ENCODE assay signal across 29 cellular contexts in the genomic region with DNA sequence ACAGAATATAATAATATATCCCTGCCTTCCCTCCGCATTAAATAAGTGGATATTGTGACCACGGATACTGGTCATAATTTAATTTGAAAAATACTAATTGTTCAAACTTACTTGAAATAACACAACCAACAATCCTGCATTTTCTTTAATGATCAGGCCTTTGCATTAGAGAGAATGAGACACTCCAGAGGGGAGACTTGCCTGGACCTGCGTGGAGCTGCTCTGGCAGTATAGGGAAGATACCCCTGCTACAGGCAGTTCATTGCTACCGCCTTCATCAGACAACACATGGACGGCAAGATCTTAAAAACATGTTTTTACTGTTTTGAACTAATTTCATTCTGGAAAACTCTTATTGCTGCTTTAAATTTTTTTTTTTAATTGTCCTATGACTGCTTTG.
"Had no signal": no experiment of that assay in that cellular context is flagged by ENCODE, and none has a peak within 500 bp of the region (broad histone marks: within the 10 kb centered on the region; RNA-seq: fewer than 3 reads in every experiment).

No MANE protein-coding gene starts in this region.

- H3K27me3 ChIP-seq: cardiac muscle cell, colonic mucosa, heart left ventricle, pancreas, upper lobe of left lung had no signal

- H3K9me3 Mint-ChIP-seq: activated CD4-positive, alpha-beta memory T cell treated with anti-CD3 and anti-CD28 coated beads, Interleukin-2, amount 10 ng/mL, durations not matched to agents 7 days and 5 days; activated CD4-positive, alpha-beta T cell treated with anti-CD3 and anti-CD28 coated beads, Interleukin-2, amount 10 ng/mL, durations not matched to agents 7 days and 5 days; activated naive CD4-positive, alpha-beta T cell treated with anti-CD3 and anti-CD28 coated beads, Interleukin-2, amount 50 U/mL, for 72 hours; activated T-cell treated with anti-CD3 and anti-CD28 coated beads, Interleukin-2, amount 50 U/mL, for 24 hours; activated T-helper 17 cell treated with anti-CD3 and anti-CD28 coated beads, Interleukin-2, amount 50 U/mL, for 72 hours; immature natural killer cell; neural crest cell; stimulated activated memory B cell treated with anti-CD40 and anti-IgM and Interleukin-4, amounts not matched to agents 10 μg/mL and 1 μg/mL and 100 μg/mL, for 72 hours; stimulated activated naive CD8-positive, alpha-beta T cell treated with anti-CD3 and anti-CD28 coated beads, Interleukin-15, amount 100 ng/mL, for 72 hours had no signal

- H3K4me3 ChIP-seq: cardiac muscle cell, colonic mucosa, heart left ventricle, pancreas, prostate gland, skin epidermis, upper lobe of left lung had no signal

- ATAC-seq: activated naive CD4-positive, alpha-beta T cell treated with anti-CD3 and anti-CD28 coated beads, Interleukin-2, amount 50 U/mL, for 72 hours; activated T-helper 17 cell treated with anti-CD3 and anti-CD28 coated beads, Interleukin-2, amount 50 U/mL, for 72 hours; naive thymus-derived CD4-positive, alpha-beta T cell; pancreas; stimulated activated memory B cell treated with anti-CD40 and anti-IgM and Interleukin-4, amounts not matched to agents 10 μg/mL and 1 μg/mL and 100 μg/mL, for 72 hours; stimulated activated naive CD8-positive, alpha-beta T cell treated with anti-CD3 and anti-CD28 coated beads, Interleukin-15, amount 100 ng/mL, for 72 hours had no signal

- H3K4me1 Mint-ChIP-seq: activated CD4-positive, alpha-beta memory T cell treated with anti-CD3 and anti-CD28 coated beads, Interleukin-2, amount 10 ng/mL, durations not matched to agents 7 days and 5 days; activated CD4-positive, alpha-beta T cell treated with anti-CD3 and anti-CD28 coated beads, Interleukin-2, amount 10 ng/mL, durations not matched to agents 7 days and 5 days; activated T-helper 17 cell treated with anti-CD3 and anti-CD28 coated beads, Interleukin-2, amount 50 U/mL, for 72 hours; immature natural killer cell; memory B cell; naive thymus-derived CD4-positive, alpha-beta T cell; stimulated activated memory B cell treated with anti-CD40 and anti-IgM and Interleukin-4, amounts not matched to agents 10 μg/mL and 1 μg/mL and 100 μg/mL, for 72 hours; stimulated activated naive CD8-positive, alpha-beta T cell treated with anti-CD3 and anti-CD28 coated beads, Interleukin-15, amount 100 ng/mL, for 72 hours had no signal

- H3K36me3 ChIP-seq: cardiac muscle cell, colonic mucosa, heart left ventricle, pancreas, prostate gland, upper lobe of left lung had no signal

- H3K4me3 Mint-ChIP-seq: activated CD4-positive, alpha-beta memory T cell treated with anti-CD3 and anti-CD28 coated beads, Interleukin-2, amount 10 ng/mL, durations not matched to agents 7 days and 5 days; activated CD4-positive, alpha-beta T cell treated with anti-CD3 and anti-CD28 coated beads, Interleukin-2, amount 10 ng/mL, durations not matched to agents 7 days and 5 days; activated T-cell treated with anti-CD3 and anti-CD28 coated beads, Interleukin-2, amount 50 U/mL, for 24 hours; activated T-helper 17 cell treated with anti-CD3 and anti-CD28 coated beads, Interleukin-2, amount 50 U/mL, for 72 hours; immature natural killer cell; memory B cell; naive thymus-derived CD4-positive, alpha-beta T cell; neural crest cell; stimulated activated memory B cell treated with anti-CD40 and anti-IgM and Interleukin-4, amounts not matched to agents 10 μg/mL and 1 μg/mL and 100 μg/mL, for 72 hours; stimulated activated naive CD8-positive, alpha-beta T cell treated with anti-CD3 and anti-CD28 coated beads, Interleukin-15, amount 100 ng/mL, for 72 hours had no signal

- H3K4me1 ChIP-seq: colonic mucosa, pancreas, prostate gland, upper lobe of left lung had no signal

- H3K27ac ChIP-seq: cardiac muscle cell, colonic mucosa, heart left ventricle, pancreas, prostate gland, upper lobe of left lung had no signal

- H3K36me3 Mint-ChIP-seq: activated naive CD4-positive, alpha-beta T cell treated with anti-CD3 and anti-CD28 coated beads, Interleukin-2, amount 50 U/mL, for 72 hours; immature natural killer cell; memory B cell; naive thymus-derived CD4-positive, alpha-beta T cell; stimulated activated memory B cell treated with anti-CD40 and anti-IgM and Interleukin-4, amounts not matched to agents 10 μg/mL and 1 μg/mL and 100 μg/mL, for 72 hours had no signal

- H3K27me3 Mint-ChIP-seq: activated CD4-positive, alpha-beta memory T cell treated with anti-CD3 and anti-CD28 coated beads, Interleukin-2, amount 10 ng/mL, durations not matched to agents 7 days and 5 days; activated CD4-positive, alpha-beta T cell treated with anti-CD3 and anti-CD28 coated beads, Interleukin-2, amount 10 ng/mL, durations not matched to agents 7 days and 5 days; memory B cell; stimulated activated memory B cell treated with anti-CD40 and anti-IgM and Interleukin-4, amounts not matched to agents 10 μg/mL and 1 μg/mL and 100 μg/mL, for 72 hours had no signal

- DNase-seq: activated CD4-positive, alpha-beta memory T cell treated with anti-CD3 and anti-CD28 coated beads, Interleukin-2, amount 10 ng/mL, durations not matched to agents 7 days and 5 days; activated CD4-positive, alpha-beta T cell treated with anti-CD3 and anti-CD28 coated beads for 1 hour; activated CD4-positive, alpha-beta T cell treated with anti-CD3 and anti-CD28 coated beads, Interleukin-2, amount 10 ng/mL, durations not matched to agents 7 days and 5 days; activated CD8-positive, alpha-beta memory T cell treated with anti-CD3 and anti-CD28 coated beads, Interleukin-2, amount 50 U/mL, for 48 hours; activated T-cell treated with anti-CD3 and anti-CD28 coated beads, Interleukin-2, amount 50 U/mL, for 24 hours; cerebellar nuclear complex; colonic mucosa; effector CD8-positive, alpha-beta T cell; heart left ventricle; hypothalamus; immature natural killer cell; midbrain; naive thymus-derived CD4-positive, alpha-beta T cell; nucleus accumbens; pancreas; stimulated activated CD4-positive, alpha-beta T cell treated with anti-CD3 and anti-CD28 coated beads, Interleukin-4, amount 100 ng/mL, for 4 hours; stimulated activated CD8-positive, alpha-beta memory T cell treated with anti-CD3 and anti-CD28 coated beads, Interleukin-4, amount 100 ng/mL, for 48 hours; stimulated activated naive CD8-positive, alpha-beta T cell treated with anti-CD3 and anti-CD28 coated beads, Interleukin-15, amount 100 ng/mL, for 72 hours; substantia nigra; T-helper 2 cell; upper lobe of left lung had no signal

- H3K27ac Mint-ChIP-seq: activated CD4-positive, alpha-beta memory T cell treated with anti-CD3 and anti-CD28 coated beads, Interleukin-2, amount 10 ng/mL, durations not matched to agents 7 days and 5 days; activated CD4-positive, alpha-beta T cell treated with anti-CD3 and anti-CD28 coated beads, Interleukin-2, amount 10 ng/mL, durations not matched to agents 7 days and 5 days; activated naive CD4-positive, alpha-beta T cell treated with anti-CD3 and anti-CD28 coated beads, Interleukin-2, amount 50 U/mL, for 72 hours; activated T-cell treated with anti-CD3 and anti-CD28 coated beads, Interleukin-2, amount 50 U/mL, for 24 hours; activated T-helper 17 cell treated with anti-CD3 and anti-CD28 coated beads, Interleukin-2, amount 50 U/mL, for 72 hours; immature natural killer cell; memory B cell; naive thymus-derived CD4-positive, alpha-beta T cell; stimulated activated memory B cell treated with anti-CD40 and anti-IgM and Interleukin-4, amounts not matched to agents 10 μg/mL and 1 μg/mL and 100 μg/mL, for 72 hours had no signal

- H3K9me3 ChIP-seq: colonic mucosa, heart left ventricle, pancreas, prostate gland, upper lobe of left lung had no signal
